ENCODE assay signal across 8 cellular contexts in genomic region chr3:149086232-149086988, GRCh38. TPM values are rescaled to one million over a fixed set of nuclear protein-coding genes. Genes with fewer than 3 reads are reported as not detected.
DNase-seq lines count a peak whose midpoint lies in the region; ATAC-seq and TF ChIP-seq lines count a peak whose summit lies in the region.

Gene HLTF (minus strand): TSS chr3:149086533. CDS start chr3:149086336, 197 bp downstream.

- peak; percentile 94 for DNase-seq in NCI-H2227 treated with DMSO at 0.1 percent for 48 hours (lab: John Stamatoyannopoulos, UW)
- DNase-seq in activated B cell treated with CpG ODN at 0.5 μM for 24 hours = peak; percentile 80
- peak; percentile 89 for DNase-seq in central memory CD4-positive, alpha-beta T cell
- peak; percentile 98 for DNase-seq in inferior parietal cortex (ENCODE audit: extremely low spot score)
- peak; percentile 94 for DNase-seq in spleen

- no peaks in the 10 kb centered on the region for H3K9me3 ChIP-seq in spleen

- intact Hi-C loops in activated B cell treated with CpG ODN at 0.5 μM for 24 hours (cut with micrococcal nuclease) (loop anchor here (1.0 to 5.0 kb wide), 5 partner anchors 9 to 726 kb away; partner anchors contain the start of genes GYG1, HPS3 and RNF13), spleen (cut with DNase I; ENCODE audit: low total_unique reads) (no loop called here)

- H3K79me2 ChIP-seq in ACC112 (ENCODE audit: control insufficient read depth, insufficient read depth, low read length, unreplicated experiment) = peaks cover 31% of the 10 kb centered on the region

- no peaks in the 10 kb centered on the region for H3K9me3 Mint-ChIP-seq in activated B cell treated with CpG ODN at 0.5 μM for 24 hours

- H3K27ac ChIP-seq in ACC112 (ENCODE audit: low read depth, low read length) = 0 out of 2 replicates have a peak within 1 kb of the TSS, but pooled peaks have one; percentile 33
- peak within 1 kb of the TSS; percentile 26 to 82 (median 78) for H3K27ac ChIP-seq in spleen

- peaks cover 32% of the 10 kb centered on the region for H3K4me1 Mint-ChIP-seq in activated B cell treated with CpG ODN at 0.5 μM for 24 hours

- peak within 1 kb of the TSS; percentile 87 for H3K27ac Mint-ChIP-seq in activated B cell treated with CpG ODN at 0.5 μM for 24 hours

- WGBS in spleen, 5 donors = 7 to 17% (median 8%) methylated on average over 23 to 57 of the region's 57 CpGs

- H3K27me3 ChIP-seq in ACC112 (ENCODE audit: insufficient read depth, low read length) = no peaks in the 10 kb centered on the region
- H3K27me3 ChIP-seq in spleen (replicated peaks in 1 of 7) = no peaks in the 10 kb centered on the region

- H2AFZ ChIP-seq in ACC112 (ENCODE audit: low read length, unreplicated experiment) = peak within 1 kb of the TSS; percentile 95

- peak within 1 kb of the TSS; percentile 99 for H3K4me3 Mint-ChIP-seq in activated B cell treated with CpG ODN at 0.5 μM for 24 hours

- TF ChIP-seq POLR2A in spleen (IDR thresholded peaks at IDR 0.05) = peak in 1 of 3 donors; percentile 10

- POLR2A ChIA-PET in activated B cell treated with CpG ODN at 0.5 μM for 24 hours (lab: Charles Lee) = interaction anchor here (0.8 to 1.3 kb wide), 2 partner anchors 9 to 43 kb away, joined by 5 read pairs; partner anchors contain the start of gene HPS3

- CTCF ChIA-PET in activated B cell treated with CpG ODN at 0.5 μM for 24 hours (lab: Charles Lee) = interaction anchor here (1.4 kb wide), 1 partner anchor 34 kb away, joined by 4 read pairs; no protein-coding TSS in a partner anchor

- no peak for TF ChIP-seq CTCF in activated B cell treated with CpG ODN at 0.5 μM for 24 hours (IDR thresholded peaks at IDR 0.05)
- TF ChIP-seq CTCF in spleen (IDR thresholded peaks at IDR 0.05 in 8 of 11, conservative IDR thresholded peaks at IDR 0.05 in 3 of 11) = no peak

- H3K4me1 ChIP-seq in ACC112 (ENCODE audit: control insufficient read depth, insufficient read depth, low read length, unreplicated experiment) (peaks cover 12% of the 10 kb centered on the region), spleen (peaks cover 9 to 34% (median 23%) of the 10 kb centered on the region in 6 donors)

- peaks cover 12% of the 10 kb centered on the region for H3K36me3 ChIP-seq in ACC112 (ENCODE audit: insufficient read depth, low read length)
- H3K36me3 ChIP-seq in spleen = peaks cover 0 to 17% (median 0%) of the 10 kb centered on the region in 6 donors

- H3K36me3 Mint-ChIP-seq in activated B cell treated with CpG ODN at 0.5 μM for 24 hours (ENCODE audit: low read depth) = peaks cover 14% of the 10 kb centered on the region

- peak within 1 kb of the TSS; percentile 85 for H3K4me3 ChIP-seq in ACC112 (ENCODE audit: low read depth, low read length)
- peak within 1 kb of the TSS; percentile 71 to 92 (median 83) for H3K4me3 ChIP-seq in spleen

- peak; percentile 98 for ATAC-seq in GM18870 (IDR thresholded peaks at IDR 0.05; ENCODE audit: unreplicated experiment)
- ATAC-seq in HG03135 (IDR thresholded peaks at IDR 0.05; ENCODE audit: unreplicated experiment) = peak; percentile 100
- ATAC-seq in activated B cell treated with CpG ODN at 0.5 μM for 24 hours (ENCODE audit: low read depth) = peak; percentile 99

- H3K27me3 Mint-ChIP-seq in activated B cell treated with CpG ODN at 0.5 μM for 24 hours = no peaks in the 10 kb centered on the region

RNA-seq across cellular contexts. Expression of gene HLTF, which starts in this region (rescaled TPM):
- total RNA-seq in activated B cell treated with CpG ODN at 0.5 μM for 24 hours (16.4 and 18.3 TPM in 2 replicates), spleen (10 to 100 TPM; 18.4 to 26.5 (median 20.4) TPM)
- polyA plus RNA-seq in spleen = 1 to 10 TPM; 5.4 to 6.9 (median 6.5) TPM

Comparison
In these comparisons a context has a peak if more than half of its experiments do, and no peak if none do; other contexts are left out.
1. Peak in every context shown above with its lines: DNase-seq, ATAC-seq, H3K4me3 ChIP-seq and H3K27ac ChIP-seq.